In the genomic region with DNA sequence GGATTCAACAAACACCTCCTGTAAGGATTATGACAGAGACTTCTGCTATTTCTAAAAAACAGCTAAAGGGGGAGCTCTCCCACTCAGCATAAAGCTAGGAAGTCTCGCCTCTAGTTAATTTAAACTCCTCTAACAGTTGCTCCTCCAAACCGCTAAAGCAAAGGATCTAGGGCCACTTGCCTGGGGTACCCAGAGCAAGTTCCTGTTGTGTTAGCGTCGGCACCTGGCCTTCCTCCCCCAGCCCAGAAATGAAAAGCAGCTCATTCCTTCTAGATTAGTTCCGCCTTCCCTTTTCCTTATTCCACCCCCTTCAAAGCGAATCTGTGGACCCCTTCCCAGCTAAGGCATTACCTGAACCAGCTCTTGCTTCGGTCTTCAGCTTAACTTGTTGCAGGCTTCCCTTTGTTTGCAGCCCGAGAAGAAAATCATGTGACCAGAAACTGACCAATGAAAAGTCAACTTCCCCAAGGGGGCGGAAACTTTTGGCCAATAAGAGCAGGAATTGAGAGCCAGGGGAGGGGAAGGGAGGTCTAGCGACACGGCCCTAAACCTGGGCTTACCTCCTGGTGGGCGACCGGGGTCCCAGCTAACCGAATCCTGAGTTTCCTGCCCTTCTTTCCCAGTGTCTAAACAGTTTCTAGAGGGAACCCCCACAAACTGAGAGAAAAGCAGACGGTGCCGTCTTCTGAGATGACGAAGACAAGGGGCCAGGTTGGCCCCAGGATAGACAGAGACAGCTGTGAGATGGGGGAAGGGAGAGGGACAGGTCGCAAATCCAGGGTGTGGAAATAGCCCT, we compare ENCODE assay signal across 8 cellular contexts. TPM values are rescaled to one million over a fixed set of nuclear protein-coding genes. Genes with fewer than 3 reads are reported as not detected.
A peak's percentile ranks its signal among the peaks of the same experiment; 100 is the strongest.
DNase-seq lines count a peak whose midpoint lies in the region; ATAC-seq and FAIRE-seq lines count a peak whose summit lies in the region.

A gene with protein sequence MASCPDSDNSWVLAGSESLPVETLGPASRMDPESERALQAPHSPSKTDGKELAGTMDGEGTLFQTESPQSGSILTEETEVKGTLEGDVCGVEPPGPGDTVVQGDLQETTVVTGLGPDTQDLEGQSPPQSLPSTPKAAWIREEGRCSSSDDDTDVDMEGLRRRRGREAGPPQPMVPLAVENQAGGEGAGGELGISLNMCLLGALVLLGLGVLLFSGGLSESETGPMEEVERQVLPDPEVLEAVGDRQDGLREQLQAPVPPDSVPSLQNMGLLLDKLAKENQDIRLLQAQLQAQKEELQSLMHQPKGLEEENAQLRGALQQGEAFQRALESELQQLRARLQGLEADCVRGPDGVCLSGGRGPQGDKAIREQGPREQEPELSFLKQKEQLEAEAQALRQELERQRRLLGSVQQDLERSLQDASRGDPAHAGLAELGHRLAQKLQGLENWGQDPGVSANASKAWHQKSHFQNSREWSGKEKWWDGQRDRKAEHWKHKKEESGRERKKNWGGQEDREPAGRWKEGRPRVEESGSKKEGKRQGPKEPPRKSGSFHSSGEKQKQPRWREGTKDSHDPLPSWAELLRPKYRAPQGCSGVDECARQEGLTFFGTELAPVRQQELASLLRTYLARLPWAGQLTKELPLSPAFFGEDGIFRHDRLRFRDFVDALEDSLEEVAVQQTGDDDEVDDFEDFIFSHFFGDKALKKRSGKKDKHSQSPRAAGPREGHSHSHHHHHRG (minus strand): TSS at position 382 of the 796 bp plus-strand sequence. CDS start 2,378 bp downstream, outside the sequence.

- H3K27me3 ChIP-seq in ACC112 (ENCODE audit: insufficient read depth, low read length), result no peaks in the 10 kb centered on the region
- no peaks in the 10 kb centered on the region for H3K27me3 ChIP-seq in small intestine (ENCODE audit: control insufficient read depth in 2 of 2, insufficient read depth in 2 of 2, low read length in 2 of 2)

- no peak for FAIRE-seq in small intestine (lab: Jason Lieb, UNC)

- H3K27me3 Mint-ChIP-seq in central memory CD8-positive, alpha-beta T cell, result no peaks in the 10 kb centered on the region

- ATAC-seq in GM18870 (IDR thresholded peaks at IDR 0.05; ENCODE audit: unreplicated experiment), result peak; percentile 49
- ATAC-seq in HG03432 (IDR thresholded peaks at IDR 0.05; ENCODE audit: unreplicated experiment), result peak; percentile 61
- ATAC-seq in central memory CD8-positive, alpha-beta T cell (replicated peaks; ENCODE audit: extremely low read depth, poor library complexity, severe bottlenecking), result peak; percentile 52

- no peaks in the 10 kb centered on the region for H3K36me3 ChIP-seq in ACC112 (ENCODE audit: insufficient read depth, low read length)
- H3K36me3 ChIP-seq in small intestine (ENCODE audit: control insufficient read depth in 2 of 2, insufficient read depth in 2 of 2, low read length in 2 of 2), result peaks cover 3 to 11% of the 10 kb centered on the region in 2 donors

- H3K27ac ChIP-seq in ACC112 (ENCODE audit: low read depth, low read length) (peak within 1 kb of the TSS; percentile 86), small intestine (ENCODE audit: low read depth in 1 of 2, low read length in 1 of 2) (peak within 1 kb of the TSS; percentile 66 to 83)

- H2AFZ ChIP-seq in ACC112 (ENCODE audit: low read length, unreplicated experiment), result peak within 1 kb of the TSS; percentile 54

- H3K9me3 ChIP-seq in small intestine (ENCODE audit: control insufficient read depth, low read depth), result no peaks in the 10 kb centered on the region

- 0% methylated on average over 18 of the region's 18 CpGs for whole genome bisulfite sequencing in small intestine, 3 donors

- H3K4me3 Mint-ChIP-seq in central memory CD8-positive, alpha-beta T cell, result peak within 1 kb of the TSS; percentile 97

- H3K4me1 Mint-ChIP-seq in central memory CD8-positive, alpha-beta T cell, result peaks cover 62% of the 10 kb centered on the region

- H3K36me3 Mint-ChIP-seq in central memory CD8-positive, alpha-beta T cell (ENCODE audit: insufficient read depth), result peaks cover 56% of the 10 kb centered on the region

- H3K4me1 ChIP-seq in ACC112 (ENCODE audit: control insufficient read depth, insufficient read depth, low read length, unreplicated experiment) (peaks cover 16% of the 10 kb centered on the region), small intestine (ENCODE audit: control insufficient read depth in 2 of 2, insufficient read depth in 1 of 2, low read depth in 1 of 2, low read length in 1 of 2) (peaks cover 4 to 14% of the 10 kb centered on the region in 2 donors)

- H3K9me3 Mint-ChIP-seq in central memory CD8-positive, alpha-beta T cell, result no peaks in the 10 kb centered on the region

- DNase-seq in NCI-H446 treated with DMSO at 0.1 percent for 48 hours (lab: John Stamatoyannopoulos, UW) (peak; percentile 74), inferior parietal cortex (ENCODE audit: extremely low spot score) (peak; percentile 96), small intestine (peak; percentile 97)
- peak; percentile 71 for DNase-seq in activated CD4-positive, CD25-positive, alpha-beta regulatory T cell treated with anti-CD3 and anti-CD28 coated beads, Interleukin-2, amount 50 U/mL, for 16 hours (ENCODE audit: low read depth, low spot score)
- DNase-seq in central memory CD8-positive, alpha-beta T cell (ENCODE audit: low spot score in 2 of 2), result peak; percentile 73 to 90

- H3K4me3 ChIP-seq in ACC112 (ENCODE audit: low read depth, low read length) (peak within 1 kb of the TSS; percentile 83), small intestine (ENCODE audit: low read depth in 1 of 2, low read length in 2 of 2) (peak within 1 kb of the TSS; percentile 43 to 66)

- peak within 1 kb of the TSS; percentile 98 for H3K27ac Mint-ChIP-seq in central memory CD8-positive, alpha-beta T cell (ENCODE audit: low read depth)

- peaks cover 6% of the 10 kb centered on the region for H3K79me2 ChIP-seq in ACC112 (ENCODE audit: control insufficient read depth, insufficient read depth, low read length, unreplicated experiment)

RNA-seq across cellular contexts. Expression of the gene that starts here (rescaled TPM):
- 10 to 100 TPM; 31.9 to 40.7 (median 34.9) TPM for polyA plus RNA-seq in small intestine

Comparison
In these comparisons a context has a peak if more than half of its experiments do, and no peak if none do; other contexts are left out.
1. Peak in every context shown above with its lines: DNase-seq, ATAC-seq, H3K4me3 ChIP-seq and H3K27ac ChIP-seq.